In the genomic region with DNA sequence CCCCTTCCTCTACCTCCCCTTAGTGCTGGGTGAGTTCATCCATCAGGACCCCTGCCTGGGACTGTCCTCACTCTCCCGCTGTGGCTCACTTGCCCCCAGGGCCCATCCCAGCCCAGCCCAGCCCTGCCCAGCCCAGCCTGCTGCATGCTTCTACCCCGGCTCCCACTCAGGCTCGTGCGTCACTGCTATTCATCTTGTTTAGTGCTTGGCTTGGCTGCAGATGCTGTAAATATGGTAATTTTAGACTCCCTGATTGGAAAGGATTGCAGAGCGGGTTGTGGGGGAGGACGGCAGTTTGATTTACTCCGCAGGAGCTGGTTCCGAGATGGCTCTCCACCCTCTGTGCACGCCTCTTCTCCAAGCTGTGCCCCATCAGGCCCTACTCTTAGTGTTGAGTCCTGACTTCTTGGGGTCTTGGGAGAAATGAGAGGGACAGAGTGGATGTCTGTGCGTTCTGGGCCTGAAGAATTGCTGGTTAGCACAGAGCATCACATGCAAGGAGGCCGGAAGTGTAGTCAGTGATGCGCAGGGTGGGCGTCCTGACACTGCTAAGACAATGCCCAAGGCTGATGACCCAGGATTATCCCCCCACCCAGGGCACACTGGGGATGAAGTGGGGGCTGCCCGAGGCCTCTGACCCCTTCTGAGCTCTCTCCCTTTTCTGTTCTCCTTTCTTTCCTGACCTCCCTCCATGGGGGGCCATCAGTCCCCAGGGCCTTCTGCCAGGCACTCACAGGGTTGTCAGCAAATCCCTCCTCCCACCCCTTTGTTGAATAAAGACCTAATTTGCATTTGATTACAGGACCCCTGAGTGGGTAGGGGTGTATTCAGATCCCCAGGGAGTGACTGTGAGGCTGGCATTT, we compare ENCODE assay signal across 10 cellular contexts.
DNase-seq lines count a peak whose midpoint lies in the region; ATAC-seq and TF ChIP-seq lines count a peak whose summit lies in the region.
"Had no signal": no experiment of that assay in that cellular context is flagged by ENCODE, and none has a peak within 500 bp of the region (broad histone marks: within the 10 kb centered on the region; RNA-seq: fewer than 3 reads in every experiment).

No MANE protein-coding gene starts in this region.

- peak overlapping the region; percentile 3 for H3K4me3 Mint-ChIP-seq in mesothelial cell of epicardium

- no peaks in the 10 kb centered on the region for H3K9me3 ChIP-seq in ectodermal cell (ENCODE audit: control insufficient read depth, low read length)
- H3K9me3 ChIP-seq in uterus, result no peaks in the 10 kb centered on the region

- intact Hi-C loops in uterus (cut with DNase I; ENCODE audit: low total_unique reads), result loop anchor here (10.0 kb wide), 1 partner anchor 236 kb away; no protein-coding TSS in a partner anchor

- peaks cover 61% of the 10 kb centered on the region for H3K4me1 Mint-ChIP-seq in mesothelial cell of epicardium

- H3K4me3 ChIP-seq in ectodermal cell (ENCODE audit: insufficient read depth, low read depth, low read length), result no peak overlapping the region
- no peak overlapping the region for H3K4me3 ChIP-seq in uterus

- TF ChIP-seq CTCF in mesothelial cell of epicardium (IDR thresholded peaks at IDR 0.05; ENCODE audit: unreplicated experiment), result no peak
- TF ChIP-seq CTCF in uterus (IDR thresholded peaks at IDR 0.05), result no peak

- H3K36me3 ChIP-seq in ectodermal cell (ENCODE audit: control insufficient read depth, insufficient read depth, low read length), result no peaks in the 10 kb centered on the region
- no peaks in the 10 kb centered on the region for H3K36me3 ChIP-seq in uterus

- no peaks in the 10 kb centered on the region for H3K27me3 ChIP-seq in ectodermal cell (ENCODE audit: control insufficient read depth, insufficient read depth, low read length, poor library complexity, severe bottlenecking)
- H3K27me3 ChIP-seq in uterus, result no peaks in the 10 kb centered on the region

- ATAC-seq in GM18517 (IDR thresholded peaks at IDR 0.05; ENCODE audit: unreplicated experiment) (no peak), HG03457 (IDR thresholded peaks at IDR 0.05; ENCODE audit: unreplicated experiment) (no peak), GM19455 (IDR thresholded peaks at IDR 0.05; ENCODE audit: unreplicated experiment) (no peak)

- peak; percentile 21 to 33 for TF ChIP-seq POLR2A in uterus (IDR thresholded peaks at IDR 0.05)

- 29 to 35% methylated on average over 14 of the region's 14 CpGs for WGBS in ectodermal cell, 2 experiments

- H3K27ac ChIP-seq in ectodermal cell (ENCODE audit: insufficient read depth, low read depth, low read length, poor library complexity, severe bottlenecking) (peak overlapping the region; percentile 94), uterus (peak overlapping the region; percentile 98 to 99)
- H3K27ac ChIP-seq: C4-2B, VCaP had no signal

- no peaks in the 10 kb centered on the region for H3K9me3 Mint-ChIP-seq in mesothelial cell of epicardium

- H3K4me1 ChIP-seq in ectodermal cell (ENCODE audit: control insufficient read depth, insufficient read depth, low read length) (peaks cover 29% of the 10 kb centered on the region), uterus (peaks cover 20 to 42% of the 10 kb centered on the region in 2 donors)

- peak overlapping the region; percentile 99 for H3K27ac Mint-ChIP-seq in mesothelial cell of epicardium

- DNase-seq in NCI-H748 (lab: John Stamatoyannopoulos, UW; ENCODE audit: unreplicated experiment) (peak; percentile 16), NCI-H748 treated with DMSO at 0.1 percent for 48 hours (lab: John Stamatoyannopoulos, UW) (no peak), mesothelial cell of epicardium (ENCODE audit: low spot score in 2 of 2, unreplicated experiment in 2 of 2) (peak; percentile 77 to 82), uterus (peak; percentile 95 to 98)

- H3K36me3 Mint-ChIP-seq in mesothelial cell of epicardium, result peaks cover 6% of the 10 kb centered on the region

- H3K27me3 Mint-ChIP-seq in mesothelial cell of epicardium (ENCODE audit: low read depth), result no peaks in the 10 kb centered on the region
